In the genomic region with DNA sequence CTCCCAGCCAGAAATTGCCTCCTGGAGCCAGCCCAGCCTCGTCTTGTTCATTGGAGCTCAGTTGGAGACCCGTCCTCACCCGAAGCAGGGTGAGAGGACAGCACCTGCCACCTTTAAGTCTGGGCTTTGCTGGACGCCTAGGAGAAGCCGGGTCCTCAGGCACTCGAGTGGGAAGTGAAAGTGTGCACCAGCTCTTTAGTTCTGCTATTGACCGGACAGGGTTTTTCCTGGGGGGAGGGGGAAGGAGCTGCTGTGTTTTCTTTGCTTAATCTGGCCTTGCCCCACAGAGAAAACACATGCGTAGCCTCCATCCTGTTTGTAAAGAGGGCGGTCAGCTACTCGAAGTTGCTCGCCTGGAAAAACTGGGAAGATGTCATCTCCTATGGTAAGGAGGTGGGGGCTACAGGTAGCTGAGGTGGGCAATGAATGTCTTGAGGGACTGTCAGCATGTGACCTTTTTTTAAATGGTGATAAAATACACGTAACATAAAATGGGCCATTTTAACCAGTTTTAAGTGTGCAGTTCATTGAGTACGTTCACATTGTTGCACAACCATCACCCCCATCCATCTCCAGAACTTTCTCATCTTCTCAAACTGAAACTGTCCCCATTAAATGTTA, we compare ENCODE assay signal across 10 cellular contexts. TPM values are rescaled to one million over a fixed set of nuclear protein-coding genes. Genes with fewer than 3 reads are reported as not detected.
DNase-seq lines count a peak whose midpoint lies in the region; ATAC-seq and TF ChIP-seq lines count a peak whose summit lies in the region.
"Had no signal": no experiment of that assay in that cellular context is flagged by ENCODE, and none has a peak within 500 bp of the region (broad histone marks: within the 10 kb centered on the region; RNA-seq: fewer than 3 reads in every experiment).

No MANE protein-coding gene starts in this region.

- H3K36me3 Mint-ChIP-seq in Caco-2 (ENCODE audit: insufficient read depth, unreplicated experiment): peaks cover 30% of the 10 kb centered on the region
- peaks cover 42% of the 10 kb centered on the region for H3K36me3 Mint-ChIP-seq in stimulated activated memory B cell treated with anti-CD40 and anti-IgM and Interleukin-4, amounts not matched to agents 10 μg/mL and 1 μg/mL and 100 μg/mL, for 72 hours

- no TSS peak for BruUV-seq in Caco-2 (replicated peaks; lab: Mats Ljungman, UMichigan)

- H3K27me3 Mint-ChIP-seq in Caco-2 (ENCODE audit: insufficient read depth, unreplicated experiment): no peaks in the 10 kb centered on the region
- H3K27me3 Mint-ChIP-seq in stimulated activated memory B cell treated with anti-CD40 and anti-IgM and Interleukin-4, amounts not matched to agents 10 μg/mL and 1 μg/mL and 100 μg/mL, for 72 hours: no peaks in the 10 kb centered on the region
- H3K27me3 Mint-ChIP-seq: activated naive CD8-positive, alpha-beta T cell had no signal

- no peaks in the 10 kb centered on the region for H3K9me3 ChIP-seq in Caco-2
- no peaks in the 10 kb centered on the region for H3K9me3 ChIP-seq in esophagus muscularis mucosa
- H3K9me3 ChIP-seq: psoas muscle had no signal

- H3K4me3 ChIP-seq in Caco-2 (ENCODE audit: low read depth, low read length): no peak overlapping the region
- no peak overlapping the region for H3K4me3 ChIP-seq in esophagus muscularis mucosa
- H3K4me3 ChIP-seq: psoas muscle had no signal

- no peak for DNase-seq in Caco-2
- peak; percentile 39 for DNase-seq in KG1 (lab: John Stamatoyannopoulos, UW)
- no peak for DNase-seq in esophagus muscularis mucosa (ENCODE audit: extremely low spot score)
- DNase-seq in NCI-H446 treated with DMSO at 0.1 percent for 48 hours (lab: John Stamatoyannopoulos, UW): no peak
- no peak for DNase-seq in activated CD8-positive, alpha-beta memory T cell treated with anti-CD3 and anti-CD28 coated beads, Interleukin-2, amount 50 U/mL, for 4 hours

- H3K27me3 ChIP-seq in Caco-2 (replicated peaks; ENCODE audit: control insufficient read depth, insufficient read depth, low read length) (no peaks in the 10 kb centered on the region), esophagus muscularis mucosa (no peaks in the 10 kb centered on the region)

- intact Hi-C loops in Caco-2 (cut with micrococcal nuclease; ENCODE audit: unreplicated experiment): no loop called here
- intact Hi-C loops in esophagus muscularis mucosa (cut with DNase I): no loop called here

- peaks cover 65% of the 10 kb centered on the region for H3K4me1 ChIP-seq in Caco-2
- H3K4me1 ChIP-seq in esophagus muscularis mucosa: peaks cover 19 to 62% (median 51%) of the 10 kb centered on the region in 4 donors
- H3K4me1 ChIP-seq: psoas muscle had no signal

- TF ChIP-seq EP300 in esophagus muscularis mucosa (IDR thresholded peaks at IDR 0.05): no peak

- peak overlapping the region; percentile 86 for H3K27ac Mint-ChIP-seq in Caco-2 (ENCODE audit: unreplicated experiment)
- H3K27ac Mint-ChIP-seq in stimulated activated memory B cell treated with anti-CD40 and anti-IgM and Interleukin-4, amounts not matched to agents 10 μg/mL and 1 μg/mL and 100 μg/mL, for 72 hours: peak overlapping the region; percentile 88

- TF ChIP-seq CTCF in Caco-2 (IDR thresholded peaks at IDR 0.05; ENCODE audit: insufficient read depth in 1 of 2, low read depth in 1 of 2, low read length in 1 of 2, severe bottlenecking in 1 of 2, unreplicated experiment in 1 of 2) (no peak), esophagus muscularis mucosa (IDR thresholded peaks at IDR 0.05) (no peak)

- WGBS in esophagus muscularis mucosa: 80% methylated on average over 13 of the region's 13 CpGs

- H3K27ac ChIP-seq in esophagus muscularis mucosa (replicated peaks in 1 of 4): peak overlapping the region in 3 of 4 donors; percentile 21 to 37 (median 36)
- H3K27ac ChIP-seq: psoas muscle had no signal

- H3K4me1 Mint-ChIP-seq in Caco-2 (ENCODE audit: low read depth, unreplicated experiment): peaks cover 47% of the 10 kb centered on the region
- H3K4me1 Mint-ChIP-seq in stimulated activated memory B cell treated with anti-CD40 and anti-IgM and Interleukin-4, amounts not matched to agents 10 μg/mL and 1 μg/mL and 100 μg/mL, for 72 hours: peaks cover 95% of the 10 kb centered on the region

- POLR2A ChIA-PET in Caco-2 (lab: Charles Lee): no interaction called here

- peaks cover 12% of the 10 kb centered on the region for H3K9me3 Mint-ChIP-seq in Caco-2 (ENCODE audit: unreplicated experiment)
- H3K9me3 Mint-ChIP-seq in stimulated activated memory B cell treated with anti-CD40 and anti-IgM and Interleukin-4, amounts not matched to agents 10 μg/mL and 1 μg/mL and 100 μg/mL, for 72 hours: peaks cover 3% of the 10 kb centered on the region

- CTCF ChIA-PET in Caco-2 (lab: Charles Lee): no interaction called here

- H3K36me3 ChIP-seq in Caco-2 (ENCODE audit: control insufficient read depth, insufficient read depth, low read length) (peaks cover 3% of the 10 kb centered on the region), esophagus muscularis mucosa (peaks cover 0 to 3% (median 0%) of the 10 kb centered on the region in 4 donors)

- H3K4me3 Mint-ChIP-seq in Caco-2 (ENCODE audit: unreplicated experiment): no peak overlapping the region
- H3K4me3 Mint-ChIP-seq in stimulated activated memory B cell treated with anti-CD40 and anti-IgM and Interleukin-4, amounts not matched to agents 10 μg/mL and 1 μg/mL and 100 μg/mL, for 72 hours: peak overlapping the region; percentile 80
- H3K4me3 Mint-ChIP-seq: activated naive CD8-positive, alpha-beta T cell had no signal

- no peak for TF ChIP-seq POLR2A in esophagus muscularis mucosa (IDR thresholded peaks at IDR 0.05; ENCODE audit: low read depth)

- ATAC-seq in GM21381 (IDR thresholded peaks at IDR 0.05; ENCODE audit: unreplicated experiment) (peak; percentile 51), GM19455 (IDR thresholded peaks at IDR 0.05; ENCODE audit: unreplicated experiment) (no peak)
- ATAC-seq in stimulated activated memory B cell treated with anti-CD40 and anti-IgM and Interleukin-4, amounts not matched to agents 10 μg/mL and 1 μg/mL and 100 μg/mL, for 72 hours: peak; percentile 85

RNA-seq across cellular contexts. Expression of a gene that starts 34.4 kb away (rescaled TPM):
- total RNA-seq in Caco-2 (2022): 63.7 and 68.0 TPM in 2 replicates
- 10 to 100 TPM; 14.5 to 24.6 (median 21.0) TPM for total RNA-seq in esophagus muscularis mucosa
